In genomic region chr17:79714746-79715145, GRCh38 we compare ENCODE assay signal across 34 cellular contexts. TPM values are rescaled to one million over a fixed set of nuclear protein-coding genes. Genes with fewer than 3 reads are reported as not detected.
"Had no signal": no experiment of that assay in that cellular context is flagged by ENCODE, and none has a peak within 500 bp of the region (broad histone marks: within the 10 kb centered on the region; RNA-seq: fewer than 3 reads in every experiment).

No MANE protein-coding gene starts in this region.

- DNase-seq: activated CD4-positive, alpha-beta memory T cell treated with anti-CD3 and anti-CD28 coated beads, Interleukin-2, amount 10 ng/mL, durations not matched to agents 7 days and 5 days; activated CD4-positive, alpha-beta T cell treated with anti-CD3 and anti-CD28 coated beads for 1 hour; activated CD4-positive, alpha-beta T cell treated with anti-CD3 and anti-CD28 coated beads for 4 hours; activated CD4-positive, alpha-beta T cell treated with anti-CD3 and anti-CD28 coated beads, Interleukin-2, amount 10 ng/mL, durations not matched to agents 7 days and 5 days; activated CD4-positive, alpha-beta T cell treated with anti-CD3 and anti-CD28 coated beads, Interleukin-2, amount 50 U/mL, for 4 hours; activated CD8-positive, alpha-beta memory T cell treated with anti-CD3 and anti-CD28 coated beads, Interleukin-2, amount 50 U/mL, for 48 hours; activated gamma-delta T cell; activated naive CD4-positive, alpha-beta T cell; activated naive CD4-positive, alpha-beta T cell treated with anti-CD3 and anti-CD28 coated beads, Interleukin-2, amount 10 ng/mL, durations not matched to agents 7 days and 5 days; activated naive CD8-positive, alpha-beta T cell treated with anti-CD3 and anti-CD28 coated beads, Interleukin-2, amount 10 ng/mL, durations not matched to agents 7 days and 5 days; activated T-cell treated with anti-CD3 and anti-CD28 coated beads for 4 hours; activated T-cell treated with anti-CD3 and anti-CD28 coated beads, Interleukin-2, amount 50 U/mL, for 24 hours; activated T-cell treated with anti-CD3 and anti-CD28 coated beads, Interleukin-2, amount 50 U/mL, for 72 hours; central memory CD4-positive, alpha-beta T cell; cerebellar nuclear complex; effector CD8-positive, alpha-beta T cell; esophagus squamous epithelium; foreskin melanocyte; T-helper 1 cell; T-helper 17 cell; T1000 had no signal

- H3K9me3 ChIP-seq: ascending aorta, breast epithelium, colonic mucosa, esophagus squamous epithelium, gastroesophageal sphincter had no signal

- H3K27me3 ChIP-seq: ascending aorta, cardiac muscle cell, colonic mucosa had no signal

- ATAC-seq: activated naive CD4-positive, alpha-beta T cell treated with anti-CD3 and anti-CD28 coated beads, Interleukin-2, amount 50 U/mL, for 72 hours; activated T-cell treated with anti-CD3 and anti-CD28 coated beads, Interleukin-2, amount 50 U/mL, for 72 hours; gastroesophageal sphincter; T-helper 17 cell had no signal

- H3K4me3 ChIP-seq: ascending aorta, breast epithelium, cardiac muscle cell, colonic mucosa, esophagus squamous epithelium, gastroesophageal sphincter had no signal

- H3K36me3 ChIP-seq: ascending aorta, breast epithelium, cardiac muscle cell, colonic mucosa, esophagus squamous epithelium, gastroesophageal sphincter had no signal

- H3K4me1 ChIP-seq: ascending aorta, breast epithelium, colonic mucosa, esophagus squamous epithelium, gastroesophageal sphincter had no signal

- H3K27ac ChIP-seq: ascending aorta, breast epithelium, colonic mucosa, epithelial cell of prostate, esophagus squamous epithelium, gastroesophageal sphincter had no signal

RNA-seq across cellular contexts. Expression of gene ENPP7, which starts 16.0 kb away (rescaled TPM):
- total RNA-seq: activated CD4-positive, alpha-beta T cell treated with anti-CD3 and anti-CD28 coated beads, Interleukin-2, amount 10 ng/mL, durations not matched to agents 7 days and 5 days; activated T-cell treated with anti-CD3 and anti-CD28 coated beads, Interleukin-2, amount 50 U/mL, for 72 hours; breast epithelium; cardiac muscle cell; colonic mucosa; dermis microvascular lymphatic vessel endothelial cell; endothelial cell of umbilical vein; esophagus squamous epithelium; fibroblast of lung; fibroblast of villous mesenchyme; glomerular endothelial cell; T-helper 17 cell had no signal
- polyA plus RNA-seq: cardiac muscle cell, endothelial cell of umbilical vein, esophagus, fibroblast of lung had no signal
